Comparison of ENCODE assay signal across 21 cellular contexts in the genomic region with DNA sequence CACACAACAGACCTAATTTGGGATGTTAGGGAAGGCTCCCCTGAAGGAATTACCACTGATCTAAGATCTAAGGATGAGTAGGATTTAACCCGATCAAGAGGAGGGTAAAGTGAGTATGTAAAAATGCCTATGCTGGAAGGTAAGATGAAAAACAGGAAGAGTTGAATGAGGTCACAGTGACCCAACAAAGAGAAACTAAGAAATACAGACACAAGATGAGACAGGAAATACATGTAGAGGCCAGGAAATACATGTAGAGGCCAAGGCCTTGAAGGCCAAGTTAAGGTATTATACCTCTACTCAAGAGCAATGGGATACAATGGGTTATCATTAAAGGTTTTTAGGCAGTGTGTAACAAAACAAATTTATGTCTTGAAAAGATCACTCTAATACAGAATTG.
DNase-seq lines count a peak whose midpoint lies in the region; ATAC-seq and TF ChIP-seq lines count a peak whose summit lies in the region.
"Had no signal": no experiment of that assay in that cellular context is flagged by ENCODE, and none has a peak within 500 bp of the region (broad histone marks: within the 10 kb centered on the region; RNA-seq: fewer than 3 reads in every experiment).

No MANE protein-coding gene starts in this region.

- H3K4me3 Mint-ChIP-seq in activated CD4-positive, alpha-beta T cell treated with anti-CD3 and anti-CD28 coated beads, Interleukin-2, amount 10 ng/mL, durations not matched to agents 7 days and 5 days, result no peak overlapping the region
- H3K4me3 Mint-ChIP-seq in CD4-positive, alpha-beta memory T cell, result peak overlapping the region in 2 of 8 donors; percentile 4 to 43
- no peak overlapping the region for H3K4me3 Mint-ChIP-seq in activated CD8-positive, alpha-beta T cell treated with anti-CD3 and anti-CD28 coated beads for 36 hours

- no peaks in the 10 kb centered on the region for H3K9me3 ChIP-seq in CD4-positive, alpha-beta memory T cell (ENCODE audit: control insufficient read depth in 1 of 2, low read length in 2 of 2)
- H3K9me3 ChIP-seq in vagina, result no peaks in the 10 kb centered on the region
- H3K9me3 ChIP-seq: HAP-1 had no signal

- no peak for TF ChIP-seq POLR2A in vagina (IDR thresholded peaks at IDR 0.05)

- ATAC-seq in activated CD8-positive, alpha-beta T cell treated with anti-CD3 and anti-CD28 coated beads for 36 hours, result no peak
- ATAC-seq in GM21423 (IDR thresholded peaks at IDR 0.05; ENCODE audit: unreplicated experiment) (no peak), HG03460 (IDR thresholded peaks at IDR 0.05; ENCODE audit: unreplicated experiment) (no peak)
- ATAC-seq: K562 had no signal

- CTCF ChIA-PET in activated CD4-positive, alpha-beta T cell treated with anti-CD3 and anti-CD28 coated beads, Interleukin-2, amount 10 ng/mL, durations not matched to agents 7 days and 5 days (lab: Charles Lee), result no interaction called here
- CTCF ChIA-PET in CD4-positive, alpha-beta memory T cell (lab: Charles Lee; ENCODE audit: partially characterized antibody), result no interaction called here
- CTCF ChIA-PET in activated CD8-positive, alpha-beta T cell treated with anti-CD3 and anti-CD28 coated beads for 36 hours (lab: Charles Lee), result no interaction called here

- H3K9me3 Mint-ChIP-seq in activated CD4-positive, alpha-beta T cell treated with anti-CD3 and anti-CD28 coated beads, Interleukin-2, amount 10 ng/mL, durations not matched to agents 7 days and 5 days, result peaks cover 11% of the 10 kb centered on the region
- peaks cover 0 to 7% (median 0%) of the 10 kb centered on the region in 8 donors for H3K9me3 Mint-ChIP-seq in CD4-positive, alpha-beta memory T cell
- peaks cover 3% of the 10 kb centered on the region for H3K9me3 Mint-ChIP-seq in activated CD8-positive, alpha-beta T cell treated with anti-CD3 and anti-CD28 coated beads for 36 hours

- H3K36me3 Mint-ChIP-seq in activated CD4-positive, alpha-beta T cell treated with anti-CD3 and anti-CD28 coated beads, Interleukin-2, amount 10 ng/mL, durations not matched to agents 7 days and 5 days (ENCODE audit: low read depth), result peaks cover 5% of the 10 kb centered on the region
- H3K36me3 Mint-ChIP-seq in CD4-positive, alpha-beta memory T cell, result no peaks in the 10 kb centered on the region
- H3K36me3 Mint-ChIP-seq in activated CD8-positive, alpha-beta T cell treated with anti-CD3 and anti-CD28 coated beads for 36 hours (ENCODE audit: low read depth), result no peaks in the 10 kb centered on the region

- DNase-seq in activated CD4-positive, alpha-beta T cell treated with anti-CD3 and anti-CD28 coated beads, Interleukin-2, amount 10 ng/mL, durations not matched to agents 7 days and 5 days, result no peak
- DNase-seq in activated CD4-positive, alpha-beta T cell treated with anti-CD3 and anti-CD28 coated beads, Interleukin-2, amount 50 U/mL, for 48 hours, result no peak
- peak in 2 of 5 donors; percentile 1 to 6 for DNase-seq in CD4-positive, alpha-beta memory T cell
- peak; percentile 3 for DNase-seq in activated CD8-positive, alpha-beta T cell treated with anti-CD3 and anti-CD28 coated beads for 36 hours
- DNase-seq in epithelial cell of prostate (ENCODE audit: low read depth, low spot score) (peak; percentile 14), vagina (ENCODE audit: extremely low spot score in 2 of 2) (no peak)
- DNase-seq: 8988T, DMS53, GM23248, NCI-H1092 treated with DMSO at 0.1 percent for 48 hours, NCI-H1436 treated with DMSO at 0.1 percent for 48 hours, NCI-H1930, NCI-H510A, PC-9, RPMI8226, SHP77 had no signal

- intact Hi-C loops in CD4-positive, alpha-beta memory T cell (cut with micrococcal nuclease), result no loop called here
- intact Hi-C loops in activated CD8-positive, alpha-beta T cell treated with anti-CD3 and anti-CD28 coated beads for 36 hours (cut with micrococcal nuclease), result no loop called here
- intact Hi-C loops in vagina (cut with DNase I), result no loop called here

- H3K27ac Mint-ChIP-seq in activated CD4-positive, alpha-beta T cell treated with anti-CD3 and anti-CD28 coated beads, Interleukin-2, amount 10 ng/mL, durations not matched to agents 7 days and 5 days, result peak overlapping the region; percentile 1
- peak overlapping the region in 4 of 7 donors; percentile 7 to 73 (median 36) for H3K27ac Mint-ChIP-seq in CD4-positive, alpha-beta memory T cell
- H3K27ac Mint-ChIP-seq in activated CD8-positive, alpha-beta T cell treated with anti-CD3 and anti-CD28 coated beads for 36 hours, result no peak overlapping the region

- H3K4me1 ChIP-seq in CD4-positive, alpha-beta memory T cell (ENCODE audit: insufficient read depth, low read length), result no peaks in the 10 kb centered on the region
- peaks cover 8% of the 10 kb centered on the region for H3K4me1 ChIP-seq in vagina
- H3K4me1 ChIP-seq: BLaER1 treated with 17β-estradiol and CSF1 and Interleukin-3, amounts not matched to agents 10 nM and 100 nM; HAP-1 had no signal

- POLR2A ChIA-PET in activated CD4-positive, alpha-beta T cell treated with anti-CD3 and anti-CD28 coated beads, Interleukin-2, amount 10 ng/mL, durations not matched to agents 7 days and 5 days (lab: Charles Lee), result no interaction called here
- POLR2A ChIA-PET in CD4-positive, alpha-beta memory T cell (lab: Charles Lee; ENCODE audit: partially characterized antibody), result no interaction called here
- POLR2A ChIA-PET in activated CD8-positive, alpha-beta T cell treated with anti-CD3 and anti-CD28 coated beads for 36 hours (lab: Charles Lee), result no interaction called here

- no peak overlapping the region for H3K4me3 ChIP-seq in CD4-positive, alpha-beta memory T cell (ENCODE audit: low read length in 2 of 2)
- no peak overlapping the region for H3K4me3 ChIP-seq in vagina
- H3K4me3 ChIP-seq: BLaER1 treated with 17β-estradiol and CSF1 and Interleukin-3, amounts not matched to agents 10 nM and 100 nM; GM23248; HAP-1; K562; PC-9 had no signal

- no peaks in the 10 kb centered on the region for H3K36me3 ChIP-seq in CD4-positive, alpha-beta memory T cell (ENCODE audit: insufficient read depth, low read length)
- H3K36me3 ChIP-seq in vagina, result no peaks in the 10 kb centered on the region
- H3K36me3 ChIP-seq: BLaER1 treated with 17β-estradiol and CSF1 and Interleukin-3, amounts not matched to agents 10 nM and 100 nM; HAP-1 had no signal

- H3K27me3 Mint-ChIP-seq in activated CD4-positive, alpha-beta T cell treated with anti-CD3 and anti-CD28 coated beads, Interleukin-2, amount 10 ng/mL, durations not matched to agents 7 days and 5 days, result peaks cover 10% of the 10 kb centered on the region
- peaks cover 0 to 2% of the 10 kb centered on the region in 2 donors for H3K27me3 Mint-ChIP-seq in CD4-positive, alpha-beta memory T cell
- H3K27me3 Mint-ChIP-seq in activated CD8-positive, alpha-beta T cell treated with anti-CD3 and anti-CD28 coated beads for 36 hours, result no peaks in the 10 kb centered on the region

- peaks cover 5% of the 10 kb centered on the region for H3K4me1 Mint-ChIP-seq in activated CD4-positive, alpha-beta T cell treated with anti-CD3 and anti-CD28 coated beads, Interleukin-2, amount 10 ng/mL, durations not matched to agents 7 days and 5 days
- peaks cover 5 to 6% (median 5%) of the 10 kb centered on the region in 4 donors for H3K4me1 Mint-ChIP-seq in CD4-positive, alpha-beta memory T cell
- peaks cover 5% of the 10 kb centered on the region for H3K4me1 Mint-ChIP-seq in activated CD8-positive, alpha-beta T cell treated with anti-CD3 and anti-CD28 coated beads for 36 hours (ENCODE audit: low read depth)

- no peaks in the 10 kb centered on the region for H3K27me3 ChIP-seq in CD4-positive, alpha-beta memory T cell (ENCODE audit: insufficient read depth, low read length)
- H3K27me3 ChIP-seq in vagina, result no peaks in the 10 kb centered on the region
- H3K27me3 ChIP-seq: BLaER1 treated with 17β-estradiol and CSF1 and Interleukin-3, amounts not matched to agents 10 nM and 100 nM had no signal

- H3K27ac ChIP-seq in CD4-positive, alpha-beta memory T cell (ENCODE audit: low read depth, low read length), result no peak overlapping the region
- H3K27ac ChIP-seq in epithelial cell of prostate (no peak overlapping the region), vagina (no peak overlapping the region)
- H3K27ac ChIP-seq: BLaER1 treated with 17β-estradiol and CSF1 and Interleukin-3, amounts not matched to agents 10 nM and 100 nM; GM23248; PC-9 had no signal

- no peak for TF ChIP-seq CTCF in activated CD8-positive, alpha-beta T cell treated with anti-CD3 and anti-CD28 coated beads for 36 hours (IDR thresholded peaks at IDR 0.05)
- no peak for TF ChIP-seq CTCF in vagina (IDR thresholded peaks at IDR 0.05)

Comparison
In these comparisons a context has a peak if more than half of its experiments do, and no peak if none do; other contexts are left out.
1. DNase-seq: peak in activated CD8-positive, alpha-beta T cell treated with anti-CD3 and anti-CD28 coated beads for 36 hours (single experiment) and epithelial cell of prostate (single experiment); none in activated CD4-positive, alpha-beta T cell treated with anti-CD3 and anti-CD28 coated beads, Interleukin-2, amount 10 ng/mL, durations not matched to agents 7 days and 5 days (single experiment), activated CD4-positive, alpha-beta T cell treated with anti-CD3 and anti-CD28 coated beads, Interleukin-2, amount 50 U/mL, for 48 hours (0 of 2) and vagina (0 of 2).